12 cellular contexts compared by ENCODE assay signal in the genomic region with DNA sequence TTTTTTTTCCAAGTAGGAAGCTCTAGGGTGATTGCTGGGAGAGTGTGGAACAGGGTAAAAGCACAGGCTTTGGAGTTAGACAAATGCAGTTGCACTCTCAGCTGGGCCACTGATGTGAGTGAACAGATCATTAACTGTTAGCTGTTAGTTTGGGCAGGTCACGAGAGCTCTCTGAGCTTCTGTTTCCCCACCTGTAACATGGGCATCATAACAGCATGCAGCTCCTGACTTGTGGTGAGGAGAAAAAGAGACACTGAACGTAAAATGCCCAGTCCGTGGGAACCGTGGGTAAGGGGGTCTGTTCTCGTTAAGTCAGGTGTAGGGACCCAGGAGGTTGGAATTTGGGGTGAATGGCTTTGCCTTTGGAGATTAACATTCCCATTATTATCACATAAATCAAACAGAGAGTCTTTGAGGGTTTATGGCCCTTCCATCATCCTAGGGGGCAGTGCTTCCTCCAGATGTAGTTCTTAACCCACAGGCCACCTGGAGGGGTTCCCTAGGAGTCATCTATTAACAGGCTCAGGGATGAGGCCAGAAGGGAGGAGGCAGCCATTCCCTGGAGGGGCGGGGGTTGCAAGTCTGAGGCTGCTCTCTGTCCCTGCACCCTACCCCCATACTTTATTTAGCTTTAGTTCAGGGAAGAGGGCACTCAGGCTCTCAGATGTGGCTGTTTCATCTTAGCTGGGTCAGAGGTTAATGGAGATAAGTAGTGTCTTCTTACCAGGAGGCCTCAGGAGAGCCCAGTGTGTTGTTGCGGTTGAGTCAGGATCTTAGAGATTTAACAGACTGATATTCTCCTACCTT.
DNase-seq lines count a peak whose midpoint lies in the region; ATAC-seq and TF ChIP-seq lines count a peak whose summit lies in the region.
"Had no signal": no experiment of that assay in that cellular context is flagged by ENCODE, and none has a peak within 500 bp of the region (broad histone marks: within the 10 kb centered on the region; RNA-seq: fewer than 3 reads in every experiment).

No MANE protein-coding gene starts in this region.

- no peak overlapping the region for H3K4me3 ChIP-seq in fibroblast of villous mesenchyme (ENCODE audit: low read depth, low read length)
- H3K4me3 ChIP-seq: prostate gland, upper lobe of right lung had no signal

- TF ChIP-seq CTCF in fibroblast of villous mesenchyme (IDR thresholded peaks at IDR 0.05; ENCODE audit: insufficient read depth, low read depth, low read length) (no peak), progenitor cell of endocrine pancreas (IDR thresholded peaks at IDR 0.05; ENCODE audit: unreplicated experiment) (no peak)

- H3K4me1 Mint-ChIP-seq in progenitor cell of endocrine pancreas (ENCODE audit: low read depth), result peaks cover 62% of the 10 kb centered on the region

- H3K27ac Mint-ChIP-seq in progenitor cell of endocrine pancreas, result peak overlapping the region; percentile 63
- H3K27ac Mint-ChIP-seq: activated naive CD4-positive, alpha-beta T cell treated with anti-CD3 and anti-CD28 coated beads, Interleukin-2, amount 50 U/mL, for 72 hours had no signal

- H3K36me3 Mint-ChIP-seq in progenitor cell of endocrine pancreas (ENCODE audit: insufficient read depth), result no peaks in the 10 kb centered on the region
- H3K36me3 Mint-ChIP-seq: activated naive CD4-positive, alpha-beta T cell treated with anti-CD3 and anti-CD28 coated beads, Interleukin-2, amount 50 U/mL, for 72 hours had no signal

- H3K4me3 Mint-ChIP-seq in progenitor cell of endocrine pancreas (ENCODE audit: low read depth), result no peak overlapping the region

- peak; percentile 13 for DNase-seq in NCI-H1436 (lab: John Stamatoyannopoulos, UW)
- no peak for DNase-seq in NCI-H1436 treated with DMSO at 0.1 percent for 48 hours (lab: John Stamatoyannopoulos, UW)
- peak; percentile 80 for DNase-seq in NCI-H748 (lab: John Stamatoyannopoulos, UW; ENCODE audit: unreplicated experiment)
- DNase-seq in fibroblast of villous mesenchyme (ENCODE audit: low read depth), result peak; percentile 77
- DNase-seq in progenitor cell of endocrine pancreas (ENCODE audit: low spot score, unreplicated experiment), result no peak
- no peak for DNase-seq in stimulated activated CD4-positive, alpha-beta T cell treated with anti-CD3 and anti-CD28 coated beads, Interleukin-2, amount 100 ng/mL, for 48 hours
- DNase-seq: stimulated activated CD8-positive, alpha-beta memory T cell treated with anti-CD3 and anti-CD28 coated beads, Interleukin-4, amount 100 ng/mL, for 48 hours; upper lobe of right lung had no signal

- ATAC-seq in GM18519 (IDR thresholded peaks at IDR 0.05; ENCODE audit: low FRiP score, unreplicated experiment) (no peak), HG03342 (IDR thresholded peaks at IDR 0.05; ENCODE audit: unreplicated experiment) (no peak)
- ATAC-seq: activated naive CD4-positive, alpha-beta T cell treated with anti-CD3 and anti-CD28 coated beads, Interleukin-2, amount 50 U/mL, for 72 hours; upper lobe of right lung had no signal

- H3K9me3 Mint-ChIP-seq in progenitor cell of endocrine pancreas (ENCODE audit: low read depth), result peaks cover 3% of the 10 kb centered on the region

- no peaks in the 10 kb centered on the region for H3K27me3 Mint-ChIP-seq in progenitor cell of endocrine pancreas

Comparison
In these comparisons a context has a peak if more than half of its experiments do, and no peak if none do; other contexts are left out.
1. DNase-seq: peak in NCI-H1436 (single experiment), NCI-H748 (single experiment) and fibroblast of villous mesenchyme (single experiment); none in NCI-H1436 treated with DMSO at 0.1 percent for 48 hours (single experiment), progenitor cell of endocrine pancreas (single experiment) and stimulated activated CD4-positive, alpha-beta T cell treated with anti-CD3 and anti-CD28 coated beads, Interleukin-2, amount 100 ng/mL, for 48 hours (0 of 2).